8 cellular contexts compared by ENCODE assay signal in the genomic region with DNA sequence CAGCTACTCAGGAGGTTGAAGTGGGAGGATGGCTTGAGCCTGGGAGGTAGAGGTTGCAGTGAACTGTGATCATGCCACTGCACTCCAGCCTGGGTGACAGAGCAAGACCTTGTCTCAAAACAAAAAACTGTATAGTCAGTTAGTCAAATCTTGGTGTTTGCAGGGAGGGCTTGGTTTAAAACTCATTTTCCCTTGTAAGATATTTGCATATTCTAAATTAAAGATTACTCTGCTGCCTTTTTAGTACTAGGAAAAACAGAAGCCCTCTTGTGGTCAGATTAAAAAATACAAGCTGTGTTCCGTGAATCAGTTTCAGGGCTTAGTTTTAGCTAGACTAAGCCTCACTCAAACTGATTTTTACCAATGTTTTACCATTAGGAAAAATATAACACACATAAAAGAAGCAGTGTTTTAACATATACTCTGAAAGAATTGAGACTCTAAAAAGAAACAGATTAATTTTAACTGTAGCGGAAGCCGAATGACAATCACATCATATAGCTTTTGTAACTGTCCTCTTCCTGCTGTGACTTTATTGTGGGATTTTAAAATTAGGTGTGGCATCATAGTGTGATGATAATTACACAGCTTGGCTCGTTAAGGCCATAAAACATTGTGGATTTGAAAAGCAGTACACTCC.
A peak's percentile ranks its signal among the peaks of the same experiment; 100 is the strongest.
DNase-seq lines count a peak whose midpoint lies in the region; ATAC-seq, FAIRE-seq and TF ChIP-seq lines count a peak whose summit lies in the region.

No MANE protein-coding gene starts in this region.

- peaks cover 27% of the 10 kb centered on the region for H3K4me1 Mint-ChIP-seq in Calu3 (ENCODE audit: low read depth, unreplicated experiment)

- H2AFZ ChIP-seq in MM.1S (ENCODE audit: low read length), result no peak overlapping the region

- H3K27me3 Mint-ChIP-seq in Calu3 (ENCODE audit: unreplicated experiment), result no peaks in the 10 kb centered on the region

- peak; percentile 90 for FAIRE-seq in islet of Langerhans (lab: Jason Lieb, UNC)

- H3K9me3 ChIP-seq in MM.1S (replicated peaks; ENCODE audit: insufficient read depth, low read length) (no peaks in the 10 kb centered on the region), WERI-Rb-1 (ENCODE audit: severe bottlenecking) (no peaks in the 10 kb centered on the region)

- peaks cover 5% of the 10 kb centered on the region for H3K36me3 Mint-ChIP-seq in Calu3 (ENCODE audit: insufficient read depth, unreplicated experiment)

- H3K27ac ChIP-seq in MM.1S (ENCODE audit: low read length) (no peak overlapping the region), WERI-Rb-1 (no peak overlapping the region)

- no peaks in the 10 kb centered on the region for H3K9me3 Mint-ChIP-seq in Calu3 (ENCODE audit: low read depth, unreplicated experiment)

- no peaks in the 10 kb centered on the region for H3K9me2 ChIP-seq in MM.1S (replicated peaks; ENCODE audit: insufficient read depth, low read length)

- ATAC-seq in GM21529 (IDR thresholded peaks at IDR 0.05; ENCODE audit: unreplicated experiment), result no peak
- no peak for ATAC-seq in GM21737 (IDR thresholded peaks at IDR 0.05; ENCODE audit: unreplicated experiment)
- no peak for ATAC-seq in HG03045 (IDR thresholded peaks at IDR 0.05; ENCODE audit: unreplicated experiment)

- H3K4me3 Mint-ChIP-seq in Calu3 (ENCODE audit: low read depth, unreplicated experiment), result no peak overlapping the region

- no peaks in the 10 kb centered on the region for H3K79me2 ChIP-seq in MM.1S (ENCODE audit: low read length)

- H3K36me3 ChIP-seq in MM.1S (replicated peaks; ENCODE audit: insufficient read depth, low read length) (no peaks in the 10 kb centered on the region), WERI-Rb-1 (no peaks in the 10 kb centered on the region)

- H3K27me3 ChIP-seq in MM.1S (replicated peaks; ENCODE audit: insufficient read depth, low read length) (no peaks in the 10 kb centered on the region), WERI-Rb-1 (ENCODE audit: insufficient read depth, low read depth, severe bottlenecking) (no peaks in the 10 kb centered on the region)

- no peak for DNase-seq in Calu3
- DNase-seq in GM20000 (ENCODE audit: low spot score), result peak; percentile 62
- DNase-seq in MM.1S, result peak; percentile 14
- no peak for DNase-seq in WERI-Rb-1

- H3K4me2 ChIP-seq in MM.1S (ENCODE audit: low read depth, low read length), result no peak overlapping the region

- H3F3A ChIP-seq in MM.1S (ENCODE audit: insufficient read depth, low read length), result no peaks in the 10 kb centered on the region

- no peak overlapping the region for H3K9ac ChIP-seq in MM.1S (ENCODE audit: low read length)

- peak; percentile 44 for TF ChIP-seq CTCF in Calu3 (IDR thresholded peaks at IDR 0.05; ENCODE audit: unreplicated experiment)
- TF ChIP-seq CTCF in GM20000 (IDR thresholded peaks at IDR 0.05; ENCODE audit: extremely low read depth, missing control alignments), result peak; percentile 34
- peak; percentile 52 for TF ChIP-seq CTCF in MM.1S (IDR thresholded peaks at IDR 0.05; ENCODE audit: low read length)
- TF ChIP-seq CTCF in WERI-Rb-1 (IDR thresholded peaks at IDR 0.05; ENCODE audit: low read depth, low read length), result peak; percentile 42; the same call in 1 of the 2 replicates

- H3K27ac Mint-ChIP-seq in Calu3 (ENCODE audit: unreplicated experiment), result no peak overlapping the region

- intact Hi-C loops in Calu3 (cut with micrococcal nuclease; ENCODE audit: unreplicated experiment), result loop anchor here (1.0 to 5.0 kb wide), 3 partner anchors 140 to 342 kb away; no protein-coding TSS in a partner anchor

- BruUV-seq in Calu3 (replicated peaks; lab: Mats Ljungman, UMichigan), result no TSS peak

- H3K4me3 ChIP-seq in MM.1S (ENCODE audit: low read length) (no peak overlapping the region), WERI-Rb-1 (ENCODE audit: low read depth, low read length) (no peak overlapping the region)

- CTCF ChIA-PET in Calu3 (lab: Charles Lee), result interaction anchor here (0.5 to 2.5 kb wide), 15 partner anchors 14 to 580 kb away, joined by 3 to 18 read pairs (median 6); a partner anchor contains a TSS

- H4K20me1 ChIP-seq in MM.1S (ENCODE audit: insufficient read depth, low read length), result no peaks in the 10 kb centered on the region

- no peaks in the 10 kb centered on the region for H3K4me1 ChIP-seq in MM.1S (ENCODE audit: low read length)

Comparison
In these comparisons a context has a peak if more than half of its experiments do, and no peak if none do; other contexts are left out.
1. DNase-seq: peak in GM20000 (single experiment) and MM.1S (single experiment); none in Calu3 (single experiment) and WERI-Rb-1 (single experiment).
2. Peak in every context shown above with its lines, with median percentiles within 50 percentile points of each other: CTCF ChIP-seq.